In the genomic region with DNA sequence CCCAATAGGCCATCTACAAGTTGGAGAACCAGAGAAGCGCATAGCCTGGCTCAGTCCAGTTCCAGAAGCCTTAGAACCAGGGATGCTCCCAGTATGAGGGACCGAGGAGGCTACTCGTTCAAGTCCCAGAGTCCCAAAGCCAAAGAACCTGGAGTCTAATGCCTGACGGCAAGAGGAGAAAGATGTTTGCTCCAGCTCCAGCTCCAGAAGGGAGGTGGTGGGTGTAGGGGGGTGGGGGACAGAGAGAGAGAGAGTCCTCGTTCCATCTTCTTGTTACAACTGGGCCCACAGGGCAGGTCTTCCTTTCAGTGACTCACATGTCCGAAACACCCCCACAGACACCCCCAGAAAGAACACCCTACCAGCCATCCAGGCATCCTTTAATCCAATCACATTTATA, we compare ENCODE assay signal across 32 cellular contexts.
"Had no signal": no experiment of that assay in that cellular context is flagged by ENCODE, and none has a peak within 500 bp of the region (broad histone marks: within the 10 kb centered on the region; RNA-seq: fewer than 3 reads in every experiment).

No MANE protein-coding gene starts in this region.

- FAIRE-seq: bronchial epithelial cell had no signal

- H3K4me3 Mint-ChIP-seq: activated B cell treated with CpG ODN at 0.5 μM for 24 hours; activated CD8-positive, alpha-beta T cell treated with anti-CD3 and anti-CD28 coated beads for 36 hours; activated naive CD8-positive, alpha-beta T cell; activated T-cell treated with anti-CD3 and anti-CD28 coated beads, Interleukin-2, amount 50 U/mL, for 4 hours; activated T-helper 17 cell treated with anti-CD3 and anti-CD28 coated beads, Interleukin-2, amount 50 U/mL, for 72 hours; central memory CD8-positive, alpha-beta T cell; dendritic cell treated with granulocyte-macrophage colony-stimulating factor and Interleukin-4, amounts not matched to agents 40 ng/mL and 50 ng/mL, for 4 days; effector memory CD8-positive, alpha-beta T cell; T-helper 17 cell; T-helper 2 cell treated with Interferon-gamma antibody and Interleukin-4, amounts not matched to agents 5 μg/mL and 100 μg/mL, for 36 hours had no signal

- ATAC-seq: activated CD4-positive, CD25-positive, alpha-beta regulatory T cell treated with anti-CD3 and anti-CD28 coated beads, Interleukin-2, amount 50 U/mL, for 24 hours; activated CD8-positive, alpha-beta T cell treated with anti-CD3 and anti-CD28 coated beads for 36 hours; activated T-cell treated with anti-CD3 and anti-CD28 coated beads, Interleukin-2, amount 50 U/mL, for 4 hours; activated T-helper 17 cell treated with anti-CD3 and anti-CD28 coated beads, Interleukin-2, amount 50 U/mL, for 72 hours; effector memory CD8-positive, alpha-beta T cell; gastroesophageal sphincter; T-helper 17 cell had no signal

- DNase-seq: activated B cell treated with CpG ODN at 0.5 μM for 24 hours; activated CD4-positive, alpha-beta T cell treated with anti-CD3 and anti-CD28 coated beads for 48 hours; activated CD4-positive, alpha-beta T cell treated with anti-CD3 and anti-CD28 coated beads, Interleukin-2, amount 50 U/mL, for 1 hour; activated CD4-positive, alpha-beta T cell treated with anti-CD3 and anti-CD28 coated beads, Interleukin-2, amount 50 U/mL, for 48 hours; activated CD8-positive, alpha-beta memory T cell treated with anti-CD3 and anti-CD28 coated beads for 24 hours; activated CD8-positive, alpha-beta T cell treated with anti-CD3 and anti-CD28 coated beads for 36 hours; activated effector memory CD4-positive, alpha-beta T cell treated with Interleukin-2 at 50 U/mL for 16 hours; activated gamma-delta T cell treated with Interleukin-2 at 50 U/mL for 16 hours; activated naive CD4-positive, alpha-beta T cell treated with anti-CD3 and anti-CD28 coated beads, Interleukin-2, amount 50 U/mL, for 16 hours; activated naive CD4-positive, alpha-beta T cell treated with Interleukin-2 at 50 U/mL for 16 hours; activated T-cell treated with anti-CD3 and anti-CD28 coated beads, Interleukin-2, amount 50 U/mL, for 4 hours; amniotic stem cell; anterior cingulate cortex; brain microvascular endothelial cell; dorsolateral prefrontal cortex; effector memory CD8-positive, alpha-beta T cell; erythroblast; esophagus squamous epithelium; foreskin melanocyte; T-helper 1 cell; T-helper 17 cell; T1000; WERI-Rb-1 had no signal

- H3K9me3 Mint-ChIP-seq: activated B cell treated with CpG ODN at 0.5 μM for 24 hours; activated CD8-positive, alpha-beta T cell treated with anti-CD3 and anti-CD28 coated beads for 36 hours; activated T-cell treated with anti-CD3 and anti-CD28 coated beads, Interleukin-2, amount 50 U/mL, for 4 hours; activated T-helper 17 cell treated with anti-CD3 and anti-CD28 coated beads, Interleukin-2, amount 50 U/mL, for 72 hours; central memory CD8-positive, alpha-beta T cell; dendritic cell treated with granulocyte-macrophage colony-stimulating factor and Interleukin-4, amounts not matched to agents 40 ng/mL and 50 ng/mL, for 4 days; effector memory CD8-positive, alpha-beta T cell; T-helper 2 cell treated with Interferon-gamma antibody and Interleukin-4, amounts not matched to agents 5 μg/mL and 100 μg/mL, for 36 hours had no signal

- H3K27me3 ChIP-seq: brain microvascular endothelial cell, dorsolateral prefrontal cortex, esophagus squamous epithelium, gastroesophageal sphincter had no signal

- H3K4me1 Mint-ChIP-seq: activated B cell treated with CpG ODN at 0.5 μM for 24 hours; activated T-helper 17 cell treated with anti-CD3 and anti-CD28 coated beads, Interleukin-2, amount 50 U/mL, for 72 hours; central memory CD8-positive, alpha-beta T cell; T-helper 17 cell had no signal

- H3K36me3 ChIP-seq: brain microvascular endothelial cell, esophagus squamous epithelium, gastroesophageal sphincter, WERI-Rb-1 had no signal

- H3K4me1 ChIP-seq: esophagus squamous epithelium, gastroesophageal sphincter had no signal

- H3K4me3 ChIP-seq: coronary artery, dorsolateral prefrontal cortex, esophagus squamous epithelium, gastroesophageal sphincter had no signal

- H3K36me3 Mint-ChIP-seq: activated naive CD8-positive, alpha-beta T cell had no signal

- H3K27ac Mint-ChIP-seq: activated B cell treated with CpG ODN at 0.5 μM for 24 hours; activated CD8-positive, alpha-beta T cell treated with anti-CD3 and anti-CD28 coated beads for 36 hours; activated naive CD8-positive, alpha-beta T cell; activated T-helper 17 cell treated with anti-CD3 and anti-CD28 coated beads, Interleukin-2, amount 50 U/mL, for 72 hours; dendritic cell treated with granulocyte-macrophage colony-stimulating factor and Interleukin-4, amounts not matched to agents 40 ng/mL and 50 ng/mL, for 4 days; effector memory CD8-positive, alpha-beta T cell; T-helper 17 cell; T-helper 2 cell treated with Interferon-gamma antibody and Interleukin-4, amounts not matched to agents 5 μg/mL and 100 μg/mL, for 36 hours had no signal

- H3K27ac ChIP-seq: brain microvascular endothelial cell, coronary artery, dorsolateral prefrontal cortex, esophagus squamous epithelium, gastroesophageal sphincter, WERI-Rb-1 had no signal

- H3K9me3 ChIP-seq: esophagus squamous epithelium, gastroesophageal sphincter had no signal
